7 cellular contexts compared by ENCODE assay signal in genomic region chr1:228379165-228379460, GRCh38. TPM values are rescaled to one million over a fixed set of nuclear protein-coding genes. Genes with fewer than 3 reads are reported as not detected.
A peak's percentile ranks its signal among the peaks of the same experiment; 100 is the strongest.
DNase-seq lines count a peak whose midpoint lies in the region; ATAC-seq and TF ChIP-seq lines count a peak whose summit lies in the region.

No MANE protein-coding gene starts in this region.

- DNase-seq in G401 (ENCODE audit: low spot score) (peak; percentile 42), SJCRH30 (no peak), fibroblast of mammary gland (ENCODE audit: low read depth) (peak; percentile 17), ovary (peak in 2 of 5 donors; percentile 34 to 50), GOT3 (lab: John Stamatoyannopoulos, UW) (no peak), DMS114 treated with DMSO at 0.1 percent for 48 hours (lab: John Stamatoyannopoulos, UW; ENCODE audit: unreplicated experiment) (no peak)

- no peak for ATAC-seq in HG03175 (IDR thresholded peaks at IDR 0.05; ENCODE audit: unreplicated experiment)

- no peak for TF ChIP-seq EP300 in ovary (IDR thresholded peaks at IDR 0.05)

- TF ChIP-seq CTCF in fibroblast of mammary gland (conservative IDR thresholded peaks at IDR 0.05; ENCODE audit: control insufficient read depth, insufficient read depth, low read depth, low read length): no peak
- TF ChIP-seq CTCF in ovary (IDR thresholded peaks at IDR 0.05): no peak

- H3K4me1 ChIP-seq in SJCRH30 (no peaks in the 10 kb centered on the region), ovary (ENCODE audit: insufficient read depth) (peaks cover 14% of the 10 kb centered on the region)

- H3K27me3 ChIP-seq in SJCRH30 (no peaks in the 10 kb centered on the region), ovary (no peaks in the 10 kb centered on the region)

- intact Hi-C loops in ovary (cut with DNase I): loop anchor here in 1 of 4 donors (10.0 kb wide), 1 partner anchor 76 kb away; a partner anchor contains a TSS

- H3K36me3 ChIP-seq in SJCRH30 (no peaks in the 10 kb centered on the region), ovary (no peaks in the 10 kb centered on the region)

- in situ Hi-C loops in G401 (cut with HindIII; ENCODE audit: low sequenced_read_pairs): no loop called here

- H3K9me3 ChIP-seq in SJCRH30 (replicated peaks) (no peaks in the 10 kb centered on the region), ovary (no peaks in the 10 kb centered on the region)

- peak overlapping the region; percentile 54 for H3K4me3 ChIP-seq in SJCRH30
- H3K4me3 ChIP-seq in fibroblast of mammary gland (ENCODE audit: control insufficient read depth, low read depth, low read length): peak overlapping the region; percentile 50
- H3K4me3 ChIP-seq in ovary: peak overlapping the region; percentile 26

- no peak for TF ChIP-seq POLR2A in ovary (IDR thresholded peaks at IDR 0.05)

- H3K27ac ChIP-seq in SJCRH30 (no peak overlapping the region), ovary (peak overlapping the region; percentile 54 to 62)

- WGBS in ovary, 3 donors: 5 to 17% (median 10%) methylated on average over 20 to 22 of the region's 22 CpGs

RNA-seq across cellular contexts. Expression of gene TRIM11, which starts 27.5 kb away (rescaled TPM):
- total RNA-seq in G401 (2014; rRNA removed; shearing (Covaris generic)): 40.4 and 43.6 TPM in 2 replicates
- 25.5 and 30.7 TPM in 2 replicates for total RNA-seq in SJCRH30 (2014; rRNA removed; shearing (Covaris generic))
- total RNA-seq in ovary: 10 to 100 TPM; 15.2 to 24.1 (median 20.0) TPM
- 10 to 100 TPM in 1 of 2 donors, 1 to 10 TPM in 1; 2.4 to 10.3 TPM for polyA plus RNA-seq in ovary

RNA-seq across cellular contexts. Expression of gene TRIM17, which starts 37.5 kb away (rescaled TPM):
- total RNA-seq in G401 (2014; rRNA removed; shearing (Covaris generic)): not detected in 2 replicates
- not detected in 2 replicates for total RNA-seq in SJCRH30 (2014; rRNA removed; shearing (Covaris generic))
- total RNA-seq in ovary: 1 to 10 TPM; 1.7 to 10.0 (median 3.1) TPM
- 1 to 10 TPM in 1 of 2 donors, under 1 TPM in 1; 0.72 to 1.4 TPM for polyA plus RNA-seq in ovary

Comparison
In these comparisons a context has a peak if more than half of its experiments do, and no peak if none do; other contexts are left out.
1. DNase-seq: peak in G401 (single experiment) and fibroblast of mammary gland (single experiment); none in SJCRH30 (0 of 2), GOT3 (single experiment) and DMS114 treated with DMSO at 0.1 percent for 48 hours (single experiment).
2. Peak in every context shown above with its lines, with median percentiles within 50 percentile points of each other: H3K4me3 ChIP-seq.